20 cellular contexts compared by ENCODE assay signal in the genomic region with DNA sequence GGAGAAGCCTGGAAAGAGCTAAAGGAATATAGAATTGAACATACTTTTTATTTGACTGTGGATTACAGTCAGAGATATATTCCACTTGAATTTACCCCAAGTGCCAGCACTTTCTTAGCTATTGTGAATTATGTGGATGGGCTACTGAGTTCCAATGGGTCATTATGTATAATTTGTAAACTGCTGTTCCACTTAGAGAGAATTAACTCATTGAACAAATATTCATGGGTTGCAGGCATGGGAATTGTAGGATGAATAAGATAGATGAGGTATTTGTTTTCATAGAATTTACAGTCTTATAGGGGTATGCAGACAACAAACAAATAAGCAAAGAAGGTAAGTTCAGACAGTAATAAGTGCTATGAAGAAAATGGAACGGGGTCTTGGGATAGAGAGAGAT.
DNase-seq lines count a peak whose midpoint lies in the region; ATAC-seq and TF ChIP-seq lines count a peak whose summit lies in the region.
"Had no signal": no experiment of that assay in that cellular context is flagged by ENCODE, and none has a peak within 500 bp of the region (broad histone marks: within the 10 kb centered on the region; RNA-seq: fewer than 3 reads in every experiment).

No MANE protein-coding gene starts in this region.

- H3K9me3 ChIP-seq in IMR-90 (ENCODE audit: control insufficient read depth, insufficient read depth, low read length) (no peaks in the 10 kb centered on the region), osteoblast (ENCODE audit: low read depth, low read length) (no peaks in the 10 kb centered on the region)
- H3K9me3 ChIP-seq: HAP-1, SJCRH30 had no signal

- intact Hi-C loops in IMR-90 (cut with micrococcal nuclease), result no loop called here

- TF ChIP-seq CTCF in IMR-90 (conservative IDR thresholded peaks at IDR 0.05; ENCODE audit: low read depth, low read length) (no peak), osteoblast (IDR thresholded peaks at IDR 0.05; ENCODE audit: extremely low read depth, low read depth, low read length) (no peak)

- H2BK20ac ChIP-seq in IMR-90 (ENCODE audit: low read depth, low read length), result peak overlapping the region; percentile 94

- peak overlapping the region; percentile 76; the same call in 1 of the 2 replicates for H2BK120ac ChIP-seq in IMR-90 (ENCODE audit: low read depth, low read length)

- H2AK9ac ChIP-seq in IMR-90 (replicated peaks; ENCODE audit: low read depth, low read length, poor library complexity), result no peak overlapping the region

- H3K9ac ChIP-seq in IMR-90 (ENCODE audit: low read depth, low read length), result no peak overlapping the region

- dilution Hi-C loops in IMR-90 (cut with HindIII; ENCODE audit: low sequenced_read_pairs, unreplicated experiment), result no loop called here

- H3K4me1 ChIP-seq in IMR-90 (ENCODE audit: control insufficient read depth, insufficient read depth, low read length) (peaks cover 8% of the 10 kb centered on the region), osteoblast (ENCODE audit: insufficient read depth, low read length) (peaks cover 17% of the 10 kb centered on the region)

- in situ Hi-C loops in IMR-90 (cut with MboI; ENCODE audit: low sequenced_read_pairs), result no loop called here

- WGBS in IMR-90 (ENCODE audit: extremely low coverage in 2 of 2, insufficient read length in 1 of 2), 2 experiments, result no CpG with 5 or more reads among the region's 1 CpG

- H2BK15ac ChIP-seq in IMR-90 (ENCODE audit: low read depth, low read length), result peak overlapping the region; percentile 77; the same call in 1 of the 3 replicates

- H3K4me2 ChIP-seq in IMR-90 (ENCODE audit: low read depth, low read length) (no peak overlapping the region), osteoblast (ENCODE audit: insufficient read depth, low read length) (no peak overlapping the region)
- H3K4me2 ChIP-seq: GM23338 had no signal

- H4K5ac ChIP-seq in IMR-90 (ENCODE audit: low read depth, low read length), result no peak overlapping the region

- H3K4me3 ChIP-seq in IMR-90 (ENCODE audit: insufficient read depth, low read depth, low read length), result no peak overlapping the region
- no peak overlapping the region for H3K4me3 ChIP-seq in osteoblast (ENCODE audit: insufficient read depth, low read length)
- H3K4me3 ChIP-seq: GM23338, HAP-1, SJCRH30 had no signal

- TF ChIP-seq RAD21 in IMR-90 (IDR thresholded peaks at IDR 0.05; ENCODE audit: low read length), result no peak

- H2AK5ac ChIP-seq in IMR-90 (ENCODE audit: low read depth, low read length), result no peak overlapping the region

- no TSS peak for BruUV-seq in IMR-90 (replicated peaks; lab: Mats Ljungman, UMichigan)

- H3K27me3 ChIP-seq in IMR-90 (ENCODE audit: control insufficient read depth, insufficient read depth, low read length), result no peaks in the 10 kb centered on the region
- H3K27me3 ChIP-seq in osteoblast (ENCODE audit: insufficient read depth, low read length), result no peaks in the 10 kb centered on the region
- H3K27me3 ChIP-seq: SJCRH30 had no signal

- DNase-seq in AG08395 (ENCODE audit: low spot score) (peak; percentile 48), AG20443 (ENCODE audit: low spot score) (peak; percentile 25), IMR-90 (peak; percentile 21), osteoblast (ENCODE audit: insufficient read length, low spot score, missing footprints) (peak; percentile 3), superior temporal gyrus (ENCODE audit: extremely low spot score) (no peak), mesenteric fat pad (ENCODE audit: low spot score) (no peak)
- DNase-seq: C1 segment of cervical spinal cord, DMS53, KG1, NCI-H1092 treated with DMSO at 0.1 percent for 48 hours, NCI-H187 treated with DMSO at 0.1 percent for 48 hours, NCI-H2107, NCI-H226, NCI-H510A treated with DMSO at 0.1 percent for 48 hours, NCI-H748 treated with DMSO at 0.1 percent for 48 hours, SJCRH30, T-helper 1 cell had no signal

- POLR2A ChIA-PET in IMR-90 (lab: Charles Lee; ENCODE audit: unreplicated experiment), result interaction anchor here (1.0 kb wide), 1 partner anchor 108 kb away, joined by 3 read pairs; no protein-coding TSS in a partner anchor

- H3K14ac ChIP-seq in IMR-90 (replicated peaks; ENCODE audit: low read depth, low read length), result no peak overlapping the region

- H3K79me1 ChIP-seq in IMR-90 (ENCODE audit: low read depth in 1 of 2, low read length in 2 of 2), result peaks cover 0 to 14% of the 10 kb centered on the region in 2 experiments; a peak in 2 of 4 replicates

- CTCF ChIA-PET in IMR-90 (lab: Yijun Ruan, JAX), result no interaction called here

- H4K20me1 ChIP-seq in IMR-90 (ENCODE audit: insufficient read depth, low read length), result no peaks in the 10 kb centered on the region
- H4K20me1 ChIP-seq in osteoblast (ENCODE audit: insufficient read depth, low read length), result no peaks in the 10 kb centered on the region

- no peak overlapping the region for H4K8ac ChIP-seq in IMR-90 (ENCODE audit: low read depth in 2 of 2, low read length in 2 of 2)

- peak overlapping the region; percentile 22 for H2BK5ac ChIP-seq in IMR-90 (ENCODE audit: low read depth, low read length, poor library complexity, severe bottlenecking)

- no peak overlapping the region for H3K4ac ChIP-seq in IMR-90 (ENCODE audit: low read depth, low read length)

- peak; percentile 9; the same call in 1 of the 2 replicates for ATAC-seq in IMR-90 (ENCODE audit: low read depth)
- ATAC-seq in HG03039 (IDR thresholded peaks at IDR 0.05; ENCODE audit: unreplicated experiment), result no peak
- ATAC-seq: GM23338 had no signal

- no peak overlapping the region for H3K56ac ChIP-seq in IMR-90 (ENCODE audit: extremely low read depth, insufficient read depth, low read length)

- H3K36me3 ChIP-seq in IMR-90 (ENCODE audit: control insufficient read depth, insufficient read depth, low read length), result no peaks in the 10 kb centered on the region
- H3K36me3 ChIP-seq in osteoblast (ENCODE audit: insufficient read depth, low read length), result no peaks in the 10 kb centered on the region
- H3K36me3 ChIP-seq: HAP-1, SJCRH30 had no signal

- peaks cover 8% of the 10 kb centered on the region; the same call in 1 of the 2 replicates for H3K9me1 ChIP-seq in IMR-90 (ENCODE audit: insufficient read depth, low read length)

- H4K91ac ChIP-seq in IMR-90 (ENCODE audit: insufficient read depth, low read depth, low read length), result no peak overlapping the region

- H3K79me2 ChIP-seq in osteoblast (ENCODE audit: insufficient read depth, low read length), result no peaks in the 10 kb centered on the region

- TF ChIP-seq POLR2A in IMR-90 (IDR thresholded peaks at IDR 0.05; ENCODE audit: low read depth, low read length), result no peak

- H3K23ac ChIP-seq in IMR-90 (ENCODE audit: low read depth, low read length), result no peak overlapping the region

- H3K18ac ChIP-seq in IMR-90 (ENCODE audit: low read depth, low read length), result no peak overlapping the region

- no peak overlapping the region for H3K27ac ChIP-seq in IMR-90 (ENCODE audit: insufficient read depth, low read length)
- H3K27ac ChIP-seq in osteoblast (ENCODE audit: low read depth, low read length), result no peak overlapping the region
- H3K27ac ChIP-seq: SJCRH30 had no signal

- H2AFZ ChIP-seq in IMR-90 (replicated peaks; ENCODE audit: low read length, poor library complexity), result no peak overlapping the region
- no peak overlapping the region for H2AFZ ChIP-seq in osteoblast (ENCODE audit: low read length)
- H2AFZ ChIP-seq: GM23338 had no signal

TF ChIP-seq in IMR-90, 13 proteins besides CTCF, POLR2A, EP300 and RAD21:
- TF ChIP-seq CEBPB (IDR thresholded peaks at IDR 0.05; ENCODE audit: low read depth, low read length), result no peak
- TF ChIP-seq SMC3 (IDR thresholded peaks at IDR 0.05; ENCODE audit: low read depth, low read length), result no peak
- no peak for TF ChIP-seq MXI1 (IDR thresholded peaks at IDR 0.05; ENCODE audit: borderline replicate concordance, low read depth, low read length)
- TF ChIP-seq RFX5 (IDR thresholded peaks at IDR 0.05; ENCODE audit: low read depth, low read length), result no peak
- TF ChIP-seq USF2 (IDR thresholded peaks at IDR 0.05; ENCODE audit: low read depth, low read length), result no peak
- TF ChIP-seq BHLHE40 (IDR thresholded peaks at IDR 0.05; ENCODE audit: low read depth, low read length), result no peak
- TF ChIP-seq, protein P1, sequence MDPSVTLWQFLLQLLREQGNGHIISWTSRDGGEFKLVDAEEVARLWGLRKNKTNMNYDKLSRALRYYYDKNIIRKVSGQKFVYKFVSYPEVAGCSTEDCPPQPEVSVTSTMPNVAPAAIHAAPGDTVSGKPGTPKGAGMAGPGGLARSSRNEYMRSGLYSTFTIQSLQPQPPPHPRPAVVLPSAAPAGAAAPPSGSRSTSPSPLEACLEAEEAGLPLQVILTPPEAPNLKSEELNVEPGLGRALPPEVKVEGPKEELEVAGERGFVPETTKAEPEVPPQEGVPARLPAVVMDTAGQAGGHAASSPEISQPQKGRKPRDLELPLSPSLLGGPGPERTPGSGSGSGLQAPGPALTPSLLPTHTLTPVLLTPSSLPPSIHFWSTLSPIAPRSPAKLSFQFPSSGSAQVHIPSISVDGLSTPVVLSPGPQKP (IDR thresholded peaks at IDR 0.05; ENCODE audit: borderline replicate concordance, low read depth, low read length), result no peak
- TF ChIP-seq NFE2L2 (IDR thresholded peaks at IDR 0.05; ENCODE audit: low read depth, low read length), result no peak
TF ChIP-seq in IMR-90: peak in this region for 0.

Comparison
In these comparisons a context has a peak if more than half of its experiments do, and no peak if none do; other contexts are left out.
1. DNase-seq: peak in AG08395 (single experiment), AG20443 (single experiment), IMR-90 (single experiment) and osteoblast (single experiment); none in superior temporal gyrus (single experiment) and mesenteric fat pad (single experiment).